2 cellular contexts compared by ENCODE assay signal in genomic region chr12:7078163-7078562, GRCh38.
A peak's percentile ranks its signal among the peaks of the same experiment; 100 is the strongest.
TF ChIP-seq lines count a peak whose summit lies in the region.

No MANE protein-coding gene starts in this region.

TF ChIP-seq in HCT116, 20 proteins besides CTCF, POLR2A, EP300 and RAD21:
- TF ChIP-seq, protein P1, sequence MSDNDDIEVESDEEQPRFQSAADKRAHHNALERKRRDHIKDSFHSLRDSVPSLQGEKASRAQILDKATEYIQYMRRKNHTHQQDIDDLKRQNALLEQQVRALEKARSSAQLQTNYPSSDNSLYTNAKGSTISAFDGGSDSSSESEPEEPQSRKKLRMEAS (IDR thresholded peaks at IDR 0.05) = peak; percentile 37; the same call in 1 of the 2 replicates
- TF ChIP-seq FOSL1 (IDR thresholded peaks at IDR 0.05; ENCODE audit: low read depth) = no peak

TF ChIP-seq in HepG2, 621 proteins besides CTCF, POLR2A, EP300 and RAD21:
- TF ChIP-seq ZNF224 (CRISPR knock-in tag; IDR thresholded peaks at IDR 0.05) = no peak
- no peak for TF ChIP-seq ZNF10 (CRISPR knock-in tag; IDR thresholded peaks at IDR 0.05; ENCODE audit: borderline replicate concordance, low read depth)
- no peak for TF ChIP-seq KIAA2018 (CRISPR knock-in tag; IDR thresholded peaks at IDR 0.05; ENCODE audit: borderline replicate concordance)
- TF ChIP-seq SRF (IDR thresholded peaks at IDR 0.05; ENCODE audit: low read depth, low read length) = no peak
- TF ChIP-seq MEF2D (CRISPR knock-in tag; IDR thresholded peaks at IDR 0.05) = no peak
- no peak for TF ChIP-seq LCORL (IDR thresholded peaks at IDR 0.05)
- no peak for TF ChIP-seq LCORL (CRISPR knock-in tag; IDR thresholded peaks at IDR 0.05)
- TF ChIP-seq SKI (IDR thresholded peaks at IDR 0.05; ENCODE audit: partially characterized antibody) = no peak
- TF ChIP-seq MED13 (CRISPR knock-in tag; IDR thresholded peaks at IDR 0.05) = no peak
- TF ChIP-seq HOXA3 (CRISPR knock-in tag; IDR thresholded peaks at IDR 0.05) = no peak
- no peak for TF ChIP-seq NRL (CRISPR knock-in tag; IDR thresholded peaks at IDR 0.05; ENCODE audit: borderline replicate concordance)
- no peak for TF ChIP-seq SIX4 (CRISPR knock-in tag; IDR thresholded peaks at IDR 0.05)
- TF ChIP-seq KLF12 (CRISPR knock-in tag; IDR thresholded peaks at IDR 0.05; ENCODE audit: borderline replicate concordance) = no peak
- TF ChIP-seq RBM22 (optimal IDR thresholded peaks at IDR 0.05; ENCODE audit: low read length) = no peak
- no peak for TF ChIP-seq XRCC5 (optimal IDR thresholded peaks at IDR 0.05; ENCODE audit: low read length)
